1 cellular context compared by ENCODE assay signal in genomic region chr2:233480490-233481202, GRCh38.
TF ChIP-seq lines count a peak whose summit lies in the region.

No MANE protein-coding gene starts in this region.

TF ChIP-seq in HCT116, 20 proteins besides CTCF, POLR2A, EP300 and RAD21 (continued from another document):
- TF ChIP-seq ZNF274 (IDR thresholded peaks at IDR 0.05; ENCODE audit: low read depth, low read length) (no peak), CEBPB (IDR thresholded peaks at IDR 0.05; ENCODE audit: low read depth) (no peak), FOSL1 (IDR thresholded peaks at IDR 0.05; ENCODE audit: low read depth) (no peak), ZBTB33 (IDR thresholded peaks at IDR 0.05; ENCODE audit: extremely low read depth, insufficient replicate concordance, low read length) (no peak), POLR2AphosphoS5 (IDR thresholded peaks at IDR 0.05; ENCODE audit: low read depth, low read length) (no peak), REST (IDR thresholded peaks at IDR 0.05; ENCODE audit: low read depth) (no peak), JUND (IDR thresholded peaks at IDR 0.05) (no peak), EGR1 (IDR thresholded peaks at IDR 0.05; ENCODE audit: low read depth) (no peak), EZH2 (IDR thresholded peaks at IDR 0.05) (no peak), ELF1 (IDR thresholded peaks at IDR 0.05; ENCODE audit: borderline replicate concordance, low read depth) (no peak), EZH2phosphoT487 (IDR thresholded peaks at IDR 0.05; ENCODE audit: borderline replicate concordance) (no peak), SIN3A (IDR thresholded peaks at IDR 0.05; ENCODE audit: low read depth) (no peak), ATF3 (IDR thresholded peaks at IDR 0.05) (no peak), YY1 (IDR thresholded peaks at IDR 0.05; ENCODE audit: extremely low read depth, insufficient replicate concordance, low read depth, low read length) (no peak), SRF (IDR thresholded peaks at IDR 0.05; ENCODE audit: low read depth) (no peak), SP1 (IDR thresholded peaks at IDR 0.05; ENCODE audit: low read depth) (no peak), CBX3 (IDR thresholded peaks at IDR 0.05; ENCODE audit: low read depth) (no peak), TCF7L2 (IDR thresholded peaks at IDR 0.05; ENCODE audit: borderline replicate concordance, extremely low read depth, insufficient read depth, insufficient read length) (no peak)
